ENCODE assay signal across 12 cellular contexts in genomic region chr2:148936857-148937450, GRCh38.
A peak's percentile ranks its signal among the peaks of the same experiment; 100 is the strongest.
DNase-seq lines count a peak whose midpoint lies in the region; ATAC-seq and TF ChIP-seq lines count a peak whose summit lies in the region.
"Had no signal": no experiment of that assay in that cellular context is flagged by ENCODE, and none has a peak within 500 bp of the region (broad histone marks: within the 10 kb centered on the region; RNA-seq: fewer than 3 reads in every experiment).

No MANE protein-coding gene starts in this region.

- H3K36me3 ChIP-seq in A673 (ENCODE audit: insufficient read depth, low read length, poor library complexity, severe bottlenecking) (no peaks in the 10 kb centered on the region), OCI-LY3 (replicated peaks; ENCODE audit: low read depth, low read length) (no peaks in the 10 kb centered on the region), Peyer's patch (no peaks in the 10 kb centered on the region), prostate gland (no peaks in the 10 kb centered on the region)

- H3K27me3 ChIP-seq in A673 (replicated peaks; ENCODE audit: insufficient read depth, low read depth, low read length, poor library complexity): no peaks in the 10 kb centered on the region
- H3K27me3 ChIP-seq in OCI-LY3 (ENCODE audit: low read depth, low read length): no peaks in the 10 kb centered on the region
- no peaks in the 10 kb centered on the region for H3K27me3 ChIP-seq in Peyer's patch
- H3K27me3 ChIP-seq in prostate gland (replicated peaks; ENCODE audit: insufficient read depth): no peaks in the 10 kb centered on the region

- no peak overlapping the region for H3K4me2 ChIP-seq in OCI-LY3 (ENCODE audit: low read length)

- BruUV-seq in A673 (replicated peaks; lab: Mats Ljungman, UMichigan): no TSS peak

- TF ChIP-seq CTCF in A673 (conservative IDR thresholded peaks at IDR 0.05; ENCODE audit: low read depth, low read length) (peak; percentile 33), GM20000 (IDR thresholded peaks at IDR 0.05; ENCODE audit: extremely low read depth, missing control alignments) (no peak), OCI-LY3 (IDR thresholded peaks at IDR 0.05; ENCODE audit: low read depth, low read length) (no peak; the same call in 1 of the 2 replicates), epithelial cell of proximal tubule (conservative IDR thresholded peaks at IDR 0.05; ENCODE audit: low read depth, low read length) (peak; percentile 16), Peyer's patch (IDR thresholded peaks at IDR 0.05) (no peak), prostate gland (IDR thresholded peaks at IDR 0.05) (peak in 1 of 4 experiments; percentile 5)

- no peaks in the 10 kb centered on the region for H3K79me2 ChIP-seq in OCI-LY3 (ENCODE audit: low read length)

- intact Hi-C loops in A673 (cut with micrococcal nuclease; ENCODE audit: unreplicated experiment): loop anchor here (10.0 kb wide), 1 partner anchor 628 kb away; no protein-coding TSS in a partner anchor
- intact Hi-C loops in prostate gland (cut with DNase I): no loop called here

- no peak overlapping the region for H3K4me3 ChIP-seq in A673 (ENCODE audit: low read depth, low read length, poor library complexity, severe bottlenecking)
- no peak overlapping the region for H3K4me3 ChIP-seq in OCI-LY3 (ENCODE audit: low read length)
- no peak overlapping the region for H3K4me3 ChIP-seq in epithelial cell of proximal tubule (ENCODE audit: low read depth, low read length)
- H3K4me3 ChIP-seq in Peyer's patch: no peak overlapping the region
- H3K4me3 ChIP-seq in prostate gland: no peak overlapping the region

- no peak for ATAC-seq in GM18519 (IDR thresholded peaks at IDR 0.05; ENCODE audit: low FRiP score, unreplicated experiment)

- CTCF ChIA-PET in A673 (lab: Charles Lee): interaction anchor here (0.9 kb wide), 1 partner anchor 13 kb away, joined by 6 read pairs; no protein-coding TSS in a partner anchor

- H3K4me1 ChIP-seq in A673 (ENCODE audit: insufficient read depth, low read length, poor library complexity, severe bottlenecking): no peaks in the 10 kb centered on the region
- H3K4me1 ChIP-seq in OCI-LY3 (ENCODE audit: low read length): peaks cover 9% of the 10 kb centered on the region
- no peaks in the 10 kb centered on the region for H3K4me1 ChIP-seq in Peyer's patch
- H3K4me1 ChIP-seq in prostate gland (replicated peaks): no peaks in the 10 kb centered on the region

- no peaks in the 10 kb centered on the region for H4K20me1 ChIP-seq in OCI-LY3 (ENCODE audit: insufficient read depth, low read length)

- H2AFZ ChIP-seq in OCI-LY3 (ENCODE audit: low read depth, low read length): 0 out of 2 replicates have a peak overlapping the region, but pooled peaks have one; percentile 16

- POLR2A ChIA-PET in A673 (lab: Charles Lee; ENCODE audit: low non-redundant PET): no interaction called here

- 77% methylated on average over 8 of the region's 8 CpGs for WGBS in prostate gland

- H3K27ac ChIP-seq in A673 (ENCODE audit: low read depth, low read length, poor library complexity, severe bottlenecking): no peak overlapping the region
- no peak overlapping the region for H3K27ac ChIP-seq in OCI-LY3 (ENCODE audit: low read length)
- no peak overlapping the region for H3K27ac ChIP-seq in Peyer's patch
- no peak overlapping the region for H3K27ac ChIP-seq in prostate gland

- H3K9me3 ChIP-seq in A673 (ENCODE audit: low read depth, low read length, poor library complexity, severe bottlenecking) (no peaks in the 10 kb centered on the region), OCI-LY3 (ENCODE audit: insufficient read depth, low read length) (no peaks in the 10 kb centered on the region), Peyer's patch (no peaks in the 10 kb centered on the region), prostate gland (no peaks in the 10 kb centered on the region)

- TF ChIP-seq POLR2A in Peyer's patch (IDR thresholded peaks at IDR 0.05) (no peak), prostate gland (IDR thresholded peaks at IDR 0.05) (no peak)

- H3K9ac ChIP-seq in OCI-LY3 (ENCODE audit: low read length): no peak overlapping the region

- DNase-seq in A673 (ENCODE audit: low spot score): peak; percentile 9
- DNase-seq in GM20000 (ENCODE audit: low spot score): peak; percentile 11
- DNase-seq in epithelial cell of proximal tubule (ENCODE audit: low read depth): no peak
- no peak for DNase-seq in HCEC 1CT
- no peak for DNase-seq in Peyer's patch
- DNase-seq in prostate gland (ENCODE audit: low spot score): no peak
- DNase-seq: activated B cell treated with CpG ODN at 0.5 μM for 24 hours; activated CD8-positive, alpha-beta memory T cell treated with anti-CD3 and anti-CD28 coated beads, Interleukin-2, amount 50 U/mL, for 48 hours; DMS153; NCI-H2029 had no signal

Comparison
In these comparisons a context has a peak if more than half of its experiments do, and no peak if none do; other contexts are left out.
1. DNase-seq: peak in A673 (single experiment) and GM20000 (single experiment); none in epithelial cell of proximal tubule (single experiment), HCEC 1CT (single experiment), Peyer's patch (0 of 3) and prostate gland (single experiment).
2. CTCF ChIP-seq: peak in A673 (single experiment) and epithelial cell of proximal tubule (single experiment); none in GM20000 (single experiment), OCI-LY3 (single experiment) and Peyer's patch (0 of 6).